Comparison of ENCODE assay signal across 15 cellular contexts in the genomic region with DNA sequence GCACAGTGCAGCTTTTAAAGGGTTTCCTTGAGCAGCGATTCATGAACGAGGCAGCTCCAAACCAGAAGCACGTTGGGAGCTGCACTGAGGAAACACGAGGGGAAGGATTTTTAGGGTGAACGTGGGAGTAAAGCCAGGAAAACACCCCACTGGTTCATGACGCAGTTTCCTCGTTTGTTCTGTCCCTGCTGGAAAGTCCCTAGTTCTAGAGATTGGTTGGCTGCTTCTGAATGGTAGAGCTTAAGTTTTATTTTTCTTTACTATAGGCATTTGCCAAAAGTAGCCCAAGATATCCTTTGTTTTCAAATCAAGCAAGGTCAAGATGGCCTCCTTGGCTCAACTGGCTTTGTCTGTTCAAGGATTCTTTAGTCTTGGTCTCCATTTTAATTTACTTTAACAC.
DNase-seq lines count a peak whose midpoint lies in the region; ATAC-seq and TF ChIP-seq lines count a peak whose summit lies in the region.
"Had no signal": no experiment of that assay in that cellular context is flagged by ENCODE, and none has a peak within 500 bp of the region (broad histone marks: within the 10 kb centered on the region; RNA-seq: fewer than 3 reads in every experiment).

No MANE protein-coding gene starts in this region.

- POLR2A ChIA-PET in activated CD4-positive, alpha-beta memory T cell treated with anti-CD3 and anti-CD28 coated beads, Interleukin-2, amount 10 ng/mL, durations not matched to agents 7 days and 5 days (lab: Charles Lee): no interaction called here
- POLR2A ChIA-PET in Caco-2 (lab: Charles Lee): no interaction called here

- no peaks in the 10 kb centered on the region for H3K4me1 ChIP-seq in Caco-2
- H3K4me1 ChIP-seq: ascending aorta had no signal

- no peaks in the 10 kb centered on the region for H3K27me3 ChIP-seq in Caco-2 (replicated peaks; ENCODE audit: control insufficient read depth, insufficient read depth, low read length)
- H3K27me3 ChIP-seq: ascending aorta, gastroesophageal sphincter, sigmoid colon had no signal

- no peak overlapping the region for H3K4me3 Mint-ChIP-seq in natural killer cell treated with Interleukin-12 subunit alpha and Interleukin-12 subunit beta and Interleukin-15 and Interleukin-18, amount 100 ng/mL, for 72 hours
- no peak overlapping the region for H3K4me3 Mint-ChIP-seq in natural killer cell
- H3K4me3 Mint-ChIP-seq in activated CD4-positive, alpha-beta memory T cell treated with anti-CD3 and anti-CD28 coated beads, Interleukin-2, amount 10 ng/mL, durations not matched to agents 7 days and 5 days: no peak overlapping the region
- H3K4me3 Mint-ChIP-seq in Caco-2 (ENCODE audit: unreplicated experiment): no peak overlapping the region
- H3K4me3 Mint-ChIP-seq: naive thymus-derived CD8-positive, alpha-beta T cell had no signal

- CTCF ChIA-PET in activated CD4-positive, alpha-beta memory T cell treated with anti-CD3 and anti-CD28 coated beads, Interleukin-2, amount 10 ng/mL, durations not matched to agents 7 days and 5 days (lab: Charles Lee): no interaction called here
- CTCF ChIA-PET in Caco-2 (lab: Charles Lee): no interaction called here

- peaks cover 5% of the 10 kb centered on the region for H3K36me3 ChIP-seq in Caco-2 (ENCODE audit: control insufficient read depth, insufficient read depth, low read length)

- H3K9me3 ChIP-seq in Caco-2: no peaks in the 10 kb centered on the region
- H3K9me3 ChIP-seq: ascending aorta, gastroesophageal sphincter, sigmoid colon had no signal

- no peaks in the 10 kb centered on the region for H3K9me3 Mint-ChIP-seq in natural killer cell treated with Interleukin-12 subunit alpha and Interleukin-12 subunit beta and Interleukin-15 and Interleukin-18, amount 100 ng/mL, for 72 hours
- H3K9me3 Mint-ChIP-seq in natural killer cell: no peaks in the 10 kb centered on the region
- H3K9me3 Mint-ChIP-seq in activated CD4-positive, alpha-beta memory T cell treated with anti-CD3 and anti-CD28 coated beads, Interleukin-2, amount 10 ng/mL, durations not matched to agents 7 days and 5 days: no peaks in the 10 kb centered on the region
- H3K9me3 Mint-ChIP-seq in Caco-2 (ENCODE audit: unreplicated experiment): no peaks in the 10 kb centered on the region
- H3K9me3 Mint-ChIP-seq: naive thymus-derived CD8-positive, alpha-beta T cell had no signal

- no peak overlapping the region for H3K4me3 ChIP-seq in Caco-2 (ENCODE audit: low read depth, low read length)
- H3K4me3 ChIP-seq: ascending aorta, gastroesophageal sphincter, sigmoid colon, SK-N-MC had no signal

- H3K27me3 Mint-ChIP-seq in natural killer cell treated with Interleukin-12 subunit alpha and Interleukin-12 subunit beta and Interleukin-15 and Interleukin-18, amount 100 ng/mL, for 72 hours: no peaks in the 10 kb centered on the region
- H3K27me3 Mint-ChIP-seq in natural killer cell (ENCODE audit: low read depth in 2 of 2) (no peaks in the 10 kb centered on the region), Caco-2 (ENCODE audit: insufficient read depth, unreplicated experiment) (no peaks in the 10 kb centered on the region)
- H3K27me3 Mint-ChIP-seq in activated CD4-positive, alpha-beta memory T cell treated with anti-CD3 and anti-CD28 coated beads, Interleukin-2, amount 10 ng/mL, durations not matched to agents 7 days and 5 days: no peaks in the 10 kb centered on the region
- H3K27me3 Mint-ChIP-seq: naive thymus-derived CD8-positive, alpha-beta T cell had no signal

- intact Hi-C loops in natural killer cell (cut with micrococcal nuclease) (no loop called here), Caco-2 (cut with micrococcal nuclease; ENCODE audit: unreplicated experiment) (no loop called here)

- H3K36me3 Mint-ChIP-seq in natural killer cell treated with Interleukin-12 subunit alpha and Interleukin-12 subunit beta and Interleukin-15 and Interleukin-18, amount 100 ng/mL, for 72 hours: peaks cover 20% of the 10 kb centered on the region
- peaks cover 13% of the 10 kb centered on the region for H3K36me3 Mint-ChIP-seq in natural killer cell
- peaks cover 79% of the 10 kb centered on the region for H3K36me3 Mint-ChIP-seq in activated CD4-positive, alpha-beta memory T cell treated with anti-CD3 and anti-CD28 coated beads, Interleukin-2, amount 10 ng/mL, durations not matched to agents 7 days and 5 days (ENCODE audit: low read depth)
- peaks cover 69% of the 10 kb centered on the region for H3K36me3 Mint-ChIP-seq in Caco-2 (ENCODE audit: insufficient read depth, unreplicated experiment)

- no TSS peak for BruUV-seq in Caco-2 (replicated peaks; lab: Mats Ljungman, UMichigan)

- DNase-seq in natural killer cell treated with Interleukin-12 subunit alpha and Interleukin-12 subunit beta and Interleukin-15 and Interleukin-18, amount 100 ng/mL, for 72 hours (ENCODE audit: low spot score): no peak
- DNase-seq in natural killer cell (no peak), lung microvascular endothelial cell (ENCODE audit: low read depth in 2 of 2) (peak; percentile 5 to 67), DMS 273 (lab: John Stamatoyannopoulos, UW; ENCODE audit: unreplicated experiment) (no peak), NCI-H1092 treated with DMSO at 0.1 percent for 48 hours (lab: John Stamatoyannopoulos, UW) (no peak), Caco-2 (no peak)
- DNase-seq in activated CD4-positive, alpha-beta memory T cell treated with anti-CD3 and anti-CD28 coated beads, Interleukin-2, amount 10 ng/mL, durations not matched to agents 7 days and 5 days: no peak
- DNase-seq: EL; naive thymus-derived CD8-positive, alpha-beta T cell; NCI-H2171 had no signal

- peak in 1 of 2 donors; percentile 32 for ATAC-seq in natural killer cell treated with Interleukin-12 subunit alpha and Interleukin-12 subunit beta and Interleukin-15 and Interleukin-18, amount 100 ng/mL, for 72 hours
- ATAC-seq in natural killer cell: no peak
- ATAC-seq in GM18867 (IDR thresholded peaks at IDR 0.05; ENCODE audit: unreplicated experiment): no peak
- ATAC-seq: gastroesophageal sphincter; naive thymus-derived CD8-positive, alpha-beta T cell had no signal

- H3K27ac Mint-ChIP-seq in natural killer cell treated with Interleukin-12 subunit alpha and Interleukin-12 subunit beta and Interleukin-15 and Interleukin-18, amount 100 ng/mL, for 72 hours: peak overlapping the region; percentile 53 to 86
- H3K27ac Mint-ChIP-seq in natural killer cell: peak overlapping the region in 1 of 2 donors; percentile 29
- peak overlapping the region; percentile 68 for H3K27ac Mint-ChIP-seq in activated CD4-positive, alpha-beta memory T cell treated with anti-CD3 and anti-CD28 coated beads, Interleukin-2, amount 10 ng/mL, durations not matched to agents 7 days and 5 days
- no peak overlapping the region for H3K27ac Mint-ChIP-seq in Caco-2 (ENCODE audit: unreplicated experiment)

- TF ChIP-seq CTCF in natural killer cell (IDR thresholded peaks at IDR 0.05): no peak
- no peak for TF ChIP-seq CTCF in Caco-2 (IDR thresholded peaks at IDR 0.05; ENCODE audit: insufficient read depth in 1 of 2, low read depth in 1 of 2, low read length in 1 of 2, severe bottlenecking in 1 of 2, unreplicated experiment in 1 of 2)

- peaks cover 34 to 44% of the 10 kb centered on the region in 2 donors for H3K4me1 Mint-ChIP-seq in natural killer cell treated with Interleukin-12 subunit alpha and Interleukin-12 subunit beta and Interleukin-15 and Interleukin-18, amount 100 ng/mL, for 72 hours (ENCODE audit: low read depth in 2 of 2)
- H3K4me1 Mint-ChIP-seq in natural killer cell: peaks cover 47 to 48% of the 10 kb centered on the region in 2 donors
- peaks cover 55% of the 10 kb centered on the region for H3K4me1 Mint-ChIP-seq in activated CD4-positive, alpha-beta memory T cell treated with anti-CD3 and anti-CD28 coated beads, Interleukin-2, amount 10 ng/mL, durations not matched to agents 7 days and 5 days
- H3K4me1 Mint-ChIP-seq in Caco-2 (ENCODE audit: low read depth, unreplicated experiment): no peaks in the 10 kb centered on the region

Comparison
In these comparisons a context has a peak if more than half of its experiments do, and no peak if none do; other contexts are left out.
1. DNase-seq: peak in lung microvascular endothelial cell (2 of 2); none in natural killer cell treated with Interleukin-12 subunit alpha and Interleukin-12 subunit beta and Interleukin-15 and Interleukin-18, amount 100 ng/mL, for 72 hours (single experiment), natural killer cell (single experiment), activated CD4-positive, alpha-beta memory T cell treated with anti-CD3 and anti-CD28 coated beads, Interleukin-2, amount 10 ng/mL, durations not matched to agents 7 days and 5 days (single experiment), DMS 273 (single experiment), NCI-H1092 treated with DMSO at 0.1 percent for 48 hours (single experiment) and Caco-2 (0 of 2).